Comparison of ENCODE assay signal across 8 cellular contexts in genomic region chr10:89643812-89644690, GRCh38. TPM values are rescaled to one million over a fixed set of nuclear protein-coding genes. Genes with fewer than 3 reads are reported as not detected.
DNase-seq lines count a peak whose midpoint lies in the region; ATAC-seq and TF ChIP-seq lines count a peak whose summit lies in the region.

No MANE protein-coding gene starts in this region.

- H3K4me3 Mint-ChIP-seq in natural killer cell = no peak overlapping the region

- ATAC-seq in DND-41 (ENCODE audit: insufficient read depth, low read depth) (peak; percentile 85), GM21737 (IDR thresholded peaks at IDR 0.05; ENCODE audit: unreplicated experiment) (peak; percentile 89), Panc1 (peak; percentile 90), natural killer cell (peak; percentile 92 to 95 (median 92))
- ATAC-seq in stimulated activated naive CD8-positive, alpha-beta T cell treated with anti-CD3 and anti-CD28 coated beads, Interleukin-15, Interleukin-2, amounts not matched to agents 100 U/mL and 50 U/mL, for 24 hours = peak; percentile 91

- peak overlapping the region; percentile 95 for H3K9ac ChIP-seq in DND-41 (ENCODE audit: low read depth, low read length)

- in situ Hi-C loops in Panc1 (cut with HindIII; ENCODE audit: low pct_unique_long_range_greater_than_20kb, low sequenced_read_pairs) = no loop called here

- POLR2A ChIA-PET in Panc1 (lab: Charles Lee) = interaction anchor here (0.6 to 1.3 kb wide), 3 partner anchors 22 to 234 kb away, joined by 3 to 6 read pairs (median 4); partner anchors contain the start of gene KIF20B

- H2AFZ ChIP-seq in DND-41 (ENCODE audit: low read depth, low read length) = peak overlapping the region; percentile 85

- CTCF ChIA-PET in Panc1 (lab: Charles Lee) = no interaction called here

- peaks cover 54% of the 10 kb centered on the region for H3K79me2 ChIP-seq in DND-41 (ENCODE audit: insufficient read depth, low read length)

- H3K27me3 Mint-ChIP-seq in natural killer cell (ENCODE audit: low read depth in 2 of 2) = peaks cover 10 to 13% of the 10 kb centered on the region in 2 donors

- H3K4me1 ChIP-seq in DND-41 (ENCODE audit: insufficient read depth, low read length) = peaks cover 32% of the 10 kb centered on the region
- H3K4me1 ChIP-seq in Panc1 (ENCODE audit: control insufficient read depth, insufficient read depth, low read length) = peaks cover 25% of the 10 kb centered on the region

- H3K27me3 ChIP-seq in DND-41 (ENCODE audit: insufficient read depth, low read length, poor library complexity) (no peaks in the 10 kb centered on the region), Panc1 (ENCODE audit: control insufficient read depth, insufficient read depth, low read length) (no peaks in the 10 kb centered on the region)

- peaks cover 21% of the 10 kb centered on the region; the same call in 1 of the 2 replicates for H4K20me1 ChIP-seq in DND-41 (ENCODE audit: insufficient read depth, low read length)

- no peaks in the 10 kb centered on the region for H3K36me3 Mint-ChIP-seq in natural killer cell

- no peak overlapping the region for H3K27ac Mint-ChIP-seq in natural killer cell

- peaks cover 9% of the 10 kb centered on the region in 2 donors for H3K4me1 Mint-ChIP-seq in natural killer cell

- BruUV-seq in Panc1 (replicated peaks; lab: Mats Ljungman, UMichigan) = no TSS peak

- intact Hi-C loops in Panc1 (cut with micrococcal nuclease; ENCODE audit: unreplicated experiment) = loop anchor here (2.0 kb wide), 1 partner anchor 57 kb away; the partner anchor contains the start of gene KIF20B
- intact Hi-C loops in natural killer cell (cut with micrococcal nuclease) = loop anchor here (1.0 kb wide), 1 partner anchor 57 kb away; the partner anchor contains the start of gene KIF20B

- peak overlapping the region; percentile 44 to 65 for H3K4me3 ChIP-seq in DND-41 (ENCODE audit: low read depth in 1 of 2, low read length in 2 of 2)
- peak overlapping the region; percentile 77 to 83 for H3K4me3 ChIP-seq in Panc1 (ENCODE audit: low read depth in 2 of 2, low read length in 2 of 2)
- peak overlapping the region; percentile 75 for H3K4me3 ChIP-seq in fibroblast of pulmonary artery (replicated peaks; ENCODE audit: low read depth, low read length)

- TF ChIP-seq CTCF in DND-41 (IDR thresholded peaks at IDR 0.05; ENCODE audit: borderline replicate concordance, extremely low read depth, low read length, poor library complexity, severe bottlenecking) = peak; percentile 16
- peak; percentile 22; the same call in 1 of the 2 replicates for TF ChIP-seq CTCF in Panc1 (IDR thresholded peaks at IDR 0.05)
- TF ChIP-seq CTCF in fibroblast of pulmonary artery (IDR thresholded peaks at IDR 0.05; ENCODE audit: low read length, missing control alignments) = no peak
- no peak for TF ChIP-seq CTCF in natural killer cell (IDR thresholded peaks at IDR 0.05)

- peak overlapping the region; percentile 82 for H3K27ac ChIP-seq in DND-41 (ENCODE audit: low read length)
- peak overlapping the region; percentile 86 for H3K27ac ChIP-seq in Panc1 (ENCODE audit: low read length)

- DNase-seq in DND-41 = peak; percentile 91
- peak; percentile 83 for DNase-seq in KG1 (lab: John Stamatoyannopoulos, UW)
- peak; percentile 82 for DNase-seq in Panc1 (ENCODE audit: low read depth, low spot score)
- DNase-seq in activated T-helper 1 cell treated with anti-CD3 and anti-CD28 coated beads, Interleukin-2, amount 50 U/mL, for 16 hours (ENCODE audit: low read depth in 1 of 2, low spot score in 1 of 2) = peak; percentile 6 to 23
- peak; percentile 96 for DNase-seq in fibroblast of pulmonary artery (ENCODE audit: low read depth)
- DNase-seq in natural killer cell = peak; percentile 55
- DNase-seq in stimulated activated naive CD8-positive, alpha-beta T cell treated with anti-CD3 and anti-CD28 coated beads, Interleukin-15, Interleukin-2, amounts not matched to agents 100 U/mL and 50 U/mL, for 24 hours = peak; percentile 68

- H3K9me3 ChIP-seq in DND-41 (ENCODE audit: insufficient read depth, low read length, severe bottlenecking) (no peaks in the 10 kb centered on the region), Panc1 (ENCODE audit: control insufficient read depth, insufficient read depth, low read depth, low read length) (no peaks in the 10 kb centered on the region)

- H3K9me3 Mint-ChIP-seq in natural killer cell = no peaks in the 10 kb centered on the region

- peak overlapping the region; percentile 66 for H3K4me2 ChIP-seq in DND-41 (ENCODE audit: insufficient read depth, low read length)

- H3K36me3 ChIP-seq in DND-41 (ENCODE audit: insufficient read depth, low read length) (no peaks in the 10 kb centered on the region; the same call in none of the 2 replicates), Panc1 (ENCODE audit: control insufficient read depth, insufficient read depth, low read length) (no peaks in the 10 kb centered on the region)

RNA-seq across cellular contexts. Expression of gene PANK1, which starts 1.0 kb away (rescaled TPM):
- total RNA-seq in Panc1 (2021; ENCODE audit: unreplicated experiment) (11.0 TPM), natural killer cell (1 to 10 TPM in 2 of 3 donors, under 1 TPM in 1; 0.85 to 2.2 (median 1.4) TPM)
- 4.7 TPM for polyA plus RNA-seq in Panc1 (2012; ENCODE audit: insufficient read length)

RNA-seq across cellular contexts. Expression of gene KIF20B, which starts 57.3 kb away (rescaled TPM):
- 48.1 TPM for total RNA-seq in Panc1 (2021; ENCODE audit: unreplicated experiment)
- polyA plus RNA-seq in Panc1 (2012; ENCODE audit: insufficient read length) = 3.7 TPM
- total RNA-seq in natural killer cell = 10 to 100 TPM; 17.2 to 20.2 (median 17.3) TPM

Comparison
In these comparisons a context has a peak if more than half of its experiments do, and no peak if none do; other contexts are left out.
1. Peak in every context shown above with its lines: DNase-seq, ATAC-seq, H3K4me3 ChIP-seq and H3K27ac ChIP-seq.
2. DNase-seq: peak in every context shown above with its lines; median percentile 96 in fibroblast of pulmonary artery; 91 in DND-41; 83 in KG1; 82 in Panc1; 68 in stimulated activated naive CD8-positive, alpha-beta T cell treated with anti-CD3 and anti-CD28 coated beads, Interleukin-15, Interleukin-2, amounts not matched to agents 100 U/mL and 50 U/mL, for 24 hours; 55 in natural killer cell; 14 in activated T-helper 1 cell treated with anti-CD3 and anti-CD28 coated beads, Interleukin-2, amount 50 U/mL, for 16 hours.
3. CTCF ChIP-seq: peak in DND-41 (single experiment) and Panc1 (single experiment); none in fibroblast of pulmonary artery (single experiment) and natural killer cell (single experiment).